In the genomic region with DNA sequence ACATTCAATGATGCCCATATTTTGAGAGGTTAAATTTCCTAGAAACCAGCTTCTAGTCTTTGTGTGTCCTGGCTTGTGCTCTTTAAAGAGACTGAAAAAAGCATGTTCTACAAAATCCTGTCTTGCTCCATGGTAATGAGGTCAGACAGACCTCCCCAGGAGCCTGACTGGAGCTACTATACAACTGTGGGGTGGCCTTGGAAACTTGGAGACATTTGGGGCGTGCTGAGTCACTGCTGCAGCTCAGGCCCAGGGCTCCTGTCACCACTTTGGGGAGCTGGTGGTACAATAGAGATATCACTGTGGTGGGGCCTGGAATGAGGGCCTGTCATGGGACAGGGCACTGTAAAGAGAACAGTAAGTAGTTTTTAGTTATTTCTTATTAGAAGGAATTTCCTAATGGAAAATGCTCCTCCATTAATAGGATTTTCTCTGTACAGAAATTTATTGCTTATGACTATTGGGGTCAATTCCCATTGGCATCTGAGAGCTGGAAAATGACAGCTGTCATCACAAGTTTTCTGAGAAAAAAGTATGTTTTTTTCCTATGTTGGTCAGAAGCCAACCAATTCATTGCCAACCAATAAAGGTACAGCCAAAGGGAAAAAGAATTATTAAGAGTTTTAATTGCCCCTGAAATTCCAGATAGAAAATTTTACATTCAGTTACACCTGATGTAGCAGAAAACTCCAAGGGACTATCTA, we compare ENCODE assay signal across 9 cellular contexts.
DNase-seq lines count a peak whose midpoint lies in the region; ATAC-seq and TF ChIP-seq lines count a peak whose summit lies in the region.
"Had no signal": no experiment of that assay in that cellular context is flagged by ENCODE, and none has a peak within 500 bp of the region (broad histone marks: within the 10 kb centered on the region; RNA-seq: fewer than 3 reads in every experiment).

No MANE protein-coding gene starts in this region.

- H3K27me3 ChIP-seq in body of pancreas (no peaks in the 10 kb centered on the region), right cardiac atrium (ENCODE audit: control insufficient read depth, insufficient read depth) (no peaks in the 10 kb centered on the region), smooth muscle cell (ENCODE audit: low read depth) (no peaks in the 10 kb centered on the region)
- H3K27me3 ChIP-seq: sigmoid colon had no signal

- H3K4me1 ChIP-seq in body of pancreas (peaks cover 58% of the 10 kb centered on the region), right cardiac atrium (ENCODE audit: control insufficient read depth, insufficient read depth, low read length) (peaks cover 7% of the 10 kb centered on the region), smooth muscle cell (ENCODE audit: low read depth) (no peaks in the 10 kb centered on the region)

- H3K27me3 Mint-ChIP-seq in HFFc6 (ENCODE audit: insufficient read depth): peaks cover 2% of the 10 kb centered on the region
- peaks cover 5% of the 10 kb centered on the region for H3K27me3 Mint-ChIP-seq in T-helper 2 cell treated with Interferon-gamma antibody and Interleukin-4, amounts not matched to agents 5 μg/mL and 100 μg/mL, for 36 hours (ENCODE audit: low read depth)

- peak overlapping the region; percentile 1 for H3K9ac ChIP-seq in smooth muscle cell (ENCODE audit: low read depth)

- peak overlapping the region; percentile 77 for H3K27ac Mint-ChIP-seq in HFFc6
- H3K27ac Mint-ChIP-seq in T-helper 2 cell treated with Interferon-gamma antibody and Interleukin-4, amounts not matched to agents 5 μg/mL and 100 μg/mL, for 36 hours: no peak overlapping the region

- peak; percentile 25 for ATAC-seq in body of pancreas
- ATAC-seq in right cardiac atrium: peak; percentile 85 to 86
- no peak for ATAC-seq in GM21529 (IDR thresholded peaks at IDR 0.05; ENCODE audit: unreplicated experiment)

- H3K9me3 ChIP-seq in body of pancreas: no peaks in the 10 kb centered on the region
- no peaks in the 10 kb centered on the region for H3K9me3 ChIP-seq in right cardiac atrium (ENCODE audit: control insufficient read depth, low read length)
- H3K9me3 ChIP-seq in smooth muscle cell (replicated peaks; ENCODE audit: low read depth): no peaks in the 10 kb centered on the region
- H3K9me3 ChIP-seq: sigmoid colon had no signal

- H3K36me3 Mint-ChIP-seq in HFFc6 (ENCODE audit: low read depth): no peaks in the 10 kb centered on the region
- H3K36me3 Mint-ChIP-seq in T-helper 2 cell treated with Interferon-gamma antibody and Interleukin-4, amounts not matched to agents 5 μg/mL and 100 μg/mL, for 36 hours (ENCODE audit: low read depth): no peaks in the 10 kb centered on the region

- TF ChIP-seq CTCF in HFFc6 (IDR thresholded peaks at IDR 0.05) (no peak), body of pancreas (IDR thresholded peaks at IDR 0.05) (no peak), smooth muscle cell (IDR thresholded peaks at IDR 0.05; ENCODE audit: borderline replicate concordance, insufficient read depth, poor library complexity, severe bottlenecking) (no peak)

- intact Hi-C loops in body of pancreas (cut with DNase I): no loop called here
- intact Hi-C loops in right cardiac atrium (cut with DNase I): no loop called here

- DNase-seq in HFFc6 (peak; percentile 53), body of pancreas (peak in 3 of 4 donors; percentile 43 to 54 (median 44)), right cardiac atrium (peak; percentile 70 to 84 (median 83)), smooth muscle cell (lab: John Stamatoyannopoulos, UW; ENCODE audit: unreplicated experiment) (peak; percentile 1), NCI-H2081 (lab: John Stamatoyannopoulos, UW) (no peak), DMS53 treated with DMSO at 0.1 percent for 48 hours (lab: John Stamatoyannopoulos, UW; ENCODE audit: unreplicated experiment) (no peak)
- no peak for DNase-seq in T-helper 2 cell treated with Interferon-gamma antibody and Interleukin-4, amounts not matched to agents 5 μg/mL and 100 μg/mL, for 36 hours (ENCODE audit: low spot score)

- H3K4me3 Mint-ChIP-seq in HFFc6: peak overlapping the region; percentile 30
- no peak overlapping the region for H3K4me3 Mint-ChIP-seq in T-helper 2 cell treated with Interferon-gamma antibody and Interleukin-4, amounts not matched to agents 5 μg/mL and 100 μg/mL, for 36 hours

- TF ChIP-seq POLR2A in body of pancreas (IDR thresholded peaks at IDR 0.05): no peak

- H3K36me3 ChIP-seq in body of pancreas (replicated peaks in 1 of 2; ENCODE audit: insufficient read depth in 1 of 2, low read depth in 2 of 2) (no peaks in the 10 kb centered on the region), smooth muscle cell (ENCODE audit: low read depth) (no peaks in the 10 kb centered on the region)
- H3K36me3 ChIP-seq: sigmoid colon had no signal

- H3K27ac ChIP-seq in body of pancreas (peak overlapping the region; percentile 82 to 91 (median 86)), right cardiac atrium (ENCODE audit: low read length) (no peak overlapping the region), smooth muscle cell (ENCODE audit: low read depth) (peak overlapping the region; percentile 72)

- peak overlapping the region; percentile 11 for H3K4me2 ChIP-seq in smooth muscle cell

- peaks cover 67% of the 10 kb centered on the region for H3K4me1 Mint-ChIP-seq in HFFc6 (ENCODE audit: low read depth)
- no peaks in the 10 kb centered on the region for H3K4me1 Mint-ChIP-seq in T-helper 2 cell treated with Interferon-gamma antibody and Interleukin-4, amounts not matched to agents 5 μg/mL and 100 μg/mL, for 36 hours (ENCODE audit: low read depth)

- no peaks in the 10 kb centered on the region for H3K9me3 Mint-ChIP-seq in HFFc6
- no peaks in the 10 kb centered on the region for H3K9me3 Mint-ChIP-seq in T-helper 2 cell treated with Interferon-gamma antibody and Interleukin-4, amounts not matched to agents 5 μg/mL and 100 μg/mL, for 36 hours

- 50 to 84% methylated on average over 1 of the region's 1 CpG for WGBS in body of pancreas, 2 donors
- WGBS in right cardiac atrium: 66% methylated on average over 1 of the region's 1 CpG
- WGBS in smooth muscle cell (ENCODE audit: low lambda C conversion rate): 50% methylated on average over 1 of the region's 1 CpG

- peaks cover 8% of the 10 kb centered on the region for H3F3A ChIP-seq in smooth muscle cell (ENCODE audit: low read depth)

- H2AFZ ChIP-seq in smooth muscle cell (ENCODE audit: low read depth): peak overlapping the region; percentile 22

- H4K20me1 ChIP-seq in smooth muscle cell (ENCODE audit: low read depth): no peaks in the 10 kb centered on the region

- no peaks in the 10 kb centered on the region for H3K79me2 ChIP-seq in smooth muscle cell (ENCODE audit: low read depth)

- H3K4me3 ChIP-seq in body of pancreas (no peak overlapping the region), right cardiac atrium (ENCODE audit: low read length) (no peak overlapping the region), smooth muscle cell (no peak overlapping the region)
- H3K4me3 ChIP-seq: sigmoid colon had no signal

Comparison
In these comparisons a context has a peak if more than half of its experiments do, and no peak if none do; other contexts are left out.
1. DNase-seq: peak in HFFc6 (single experiment), body of pancreas (3 of 4), right cardiac atrium (3 of 3) and smooth muscle cell (single experiment); none in T-helper 2 cell treated with Interferon-gamma antibody and Interleukin-4, amounts not matched to agents 5 μg/mL and 100 μg/mL, for 36 hours (single experiment), NCI-H2081 (0 of 2) and DMS53 treated with DMSO at 0.1 percent for 48 hours (single experiment).